Comparison of ENCODE assay signal across 15 cellular contexts in the genomic region with DNA sequence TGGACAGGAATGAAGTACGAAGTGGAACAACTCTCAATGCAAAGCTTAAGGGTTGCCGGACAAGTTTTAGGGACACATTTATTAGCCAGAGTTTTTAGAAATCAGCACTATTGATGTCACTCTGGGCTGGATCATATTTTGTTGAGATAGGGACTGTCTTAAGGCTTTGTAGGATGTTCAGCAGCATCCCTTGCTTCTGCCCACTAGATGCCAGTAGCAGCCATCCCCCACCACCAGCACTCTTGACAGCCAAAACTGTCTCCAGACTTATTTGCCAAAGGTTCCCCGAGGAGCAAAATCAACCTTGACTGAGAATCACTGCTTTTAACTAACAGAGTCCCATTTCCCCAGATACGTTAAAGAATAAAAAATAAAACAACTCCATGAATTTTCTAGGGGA.
DNase-seq lines count a peak whose midpoint lies in the region; ATAC-seq and TF ChIP-seq lines count a peak whose summit lies in the region.
"Had no signal": no experiment of that assay in that cellular context is flagged by ENCODE, and none has a peak within 500 bp of the region (broad histone marks: within the 10 kb centered on the region; RNA-seq: fewer than 3 reads in every experiment).

No MANE protein-coding gene starts in this region.

- no peak overlapping the region for H2AFZ ChIP-seq in neural cell (ENCODE audit: low read depth, low read length)

- no peak for TF ChIP-seq CTCF in endothelial cell (IDR thresholded peaks at IDR 0.05; ENCODE audit: unreplicated experiment)
- TF ChIP-seq CTCF in neural cell (IDR thresholded peaks at IDR 0.05; ENCODE audit: poor library complexity, severe bottlenecking) = peak; percentile 35

- no peak overlapping the region for H3K27ac ChIP-seq in neural cell (ENCODE audit: low read length)
- H3K27ac ChIP-seq: uterus had no signal

- H3K9me3 ChIP-seq in MG63 = no peaks in the 10 kb centered on the region
- H3K9me3 ChIP-seq in neural cell (ENCODE audit: low read length) = no peaks in the 10 kb centered on the region
- H3K9me3 ChIP-seq: uterus had no signal

- H4K20me1 ChIP-seq in neural cell (ENCODE audit: insufficient read depth) = no peaks in the 10 kb centered on the region

- H3K79me2 ChIP-seq in neural cell (replicated peaks; ENCODE audit: insufficient read depth, low read length) = no peaks in the 10 kb centered on the region

- no peak overlapping the region for H3K4me2 ChIP-seq in neural cell (ENCODE audit: low read length)

- H3K9me3 Mint-ChIP-seq in endothelial cell (ENCODE audit: unreplicated experiment) = no peaks in the 10 kb centered on the region
- H3K9me3 Mint-ChIP-seq in activated naive CD4-positive, alpha-beta T cell treated with anti-CD3 and anti-CD28 coated beads, Interleukin-2, amount 50 U/mL, for 72 hours = peaks cover 2 to 3% of the 10 kb centered on the region in 2 donors
- H3K9me3 Mint-ChIP-seq: nephron had no signal

- DNase-seq in COR-L47 (lab: John Stamatoyannopoulos, UW) (peak; percentile 37), MG63 (peak; percentile 5), endothelial cell (ENCODE audit: low spot score) (peak; percentile 8), cardiac septum (ENCODE audit: low spot score) (no peak)
- DNase-seq in activated naive CD4-positive, alpha-beta T cell treated with anti-CD3 and anti-CD28 coated beads, Interleukin-2, amount 50 U/mL, for 72 hours (ENCODE audit: low spot score in 2 of 2) = no peak
- DNase-seq: activated CD8-positive, alpha-beta memory T cell treated with anti-CD3 and anti-CD28 coated beads, Interleukin-2, amount 50 U/mL, for 48 hours; central memory CD4-positive, alpha-beta T cell; DND-41; T-helper 2 cell; uterus had no signal

- no peak for TF ChIP-seq EP300 in neural cell (conservative IDR thresholded peaks at IDR 0.05; ENCODE audit: poor library complexity, severe bottlenecking)

- no peak overlapping the region for H3K9ac ChIP-seq in neural cell (ENCODE audit: low read length)

- no peak overlapping the region for H3K4me3 ChIP-seq in MG63
- no peak overlapping the region for H3K4me3 ChIP-seq in neural cell (ENCODE audit: low read length)
- H3K4me3 ChIP-seq: uterus had no signal

- H3K4me3 Mint-ChIP-seq in endothelial cell (ENCODE audit: unreplicated experiment) = no peak overlapping the region
- H3K4me3 Mint-ChIP-seq: nephron had no signal

- ATAC-seq in activated naive CD4-positive, alpha-beta T cell treated with anti-CD3 and anti-CD28 coated beads, Interleukin-2, amount 50 U/mL, for 72 hours = no peak
- no peak for ATAC-seq in GM19328 (IDR thresholded peaks at IDR 0.05; ENCODE audit: unreplicated experiment)
- ATAC-seq in GM19351 (IDR thresholded peaks at IDR 0.05; ENCODE audit: unreplicated experiment) = no peak
- ATAC-seq: HepG2 had no signal

- H3K9me2 ChIP-seq in neural cell (ENCODE audit: insufficient read depth, low read length) = no peaks in the 10 kb centered on the region

- H3K36me3 Mint-ChIP-seq in endothelial cell (ENCODE audit: low read depth, unreplicated experiment) = no peaks in the 10 kb centered on the region
- no peaks in the 10 kb centered on the region for H3K36me3 Mint-ChIP-seq in activated naive CD4-positive, alpha-beta T cell treated with anti-CD3 and anti-CD28 coated beads, Interleukin-2, amount 50 U/mL, for 72 hours

- H3K27ac Mint-ChIP-seq in endothelial cell (ENCODE audit: unreplicated experiment) = no peak overlapping the region
- no peak overlapping the region for H3K27ac Mint-ChIP-seq in activated naive CD4-positive, alpha-beta T cell treated with anti-CD3 and anti-CD28 coated beads, Interleukin-2, amount 50 U/mL, for 72 hours
- H3K27ac Mint-ChIP-seq: nephron had no signal

- peak; percentile 33 for TF ChIP-seq RAD21 in neural cell (conservative IDR thresholded peaks at IDR 0.05)

- no peaks in the 10 kb centered on the region for H3K36me3 ChIP-seq in MG63
- no peaks in the 10 kb centered on the region for H3K36me3 ChIP-seq in neural cell (ENCODE audit: insufficient read depth, low read length)

- H3K27me3 Mint-ChIP-seq in endothelial cell (ENCODE audit: unreplicated experiment) = no peaks in the 10 kb centered on the region

- H3K27me3 ChIP-seq in MG63 = no peaks in the 10 kb centered on the region
- H3K27me3 ChIP-seq in neural cell (ENCODE audit: insufficient read depth, low read depth, low read length) = no peaks in the 10 kb centered on the region
- H3K27me3 ChIP-seq: uterus had no signal

- no peaks in the 10 kb centered on the region for H3F3A ChIP-seq in neural cell (ENCODE audit: insufficient read depth, low read length, poor library complexity, severe bottlenecking)

- peaks cover 1% of the 10 kb centered on the region for H3K4me1 Mint-ChIP-seq in endothelial cell (ENCODE audit: unreplicated experiment)
- H3K4me1 Mint-ChIP-seq: nephron had no signal

- intact Hi-C loops in cardiac septum (cut with DNase I) = no loop called here

TF ChIP-seq in neural cell, 6 proteins besides CTCF, POLR2A, EP300 and RAD21:
- no peak for TF ChIP-seq EZH2 (IDR thresholded peaks at IDR 0.05; ENCODE audit: borderline replicate concordance, insufficient read depth, low read length, poor library complexity, severe bottlenecking)
- TF ChIP-seq MXI1 (conservative IDR thresholded peaks at IDR 0.05; ENCODE audit: poor library complexity, severe bottlenecking) = no peak
- no peak for TF ChIP-seq TAF1 (IDR thresholded peaks at IDR 0.05; ENCODE audit: low read depth)
- no peak for TF ChIP-seq POLR2AphosphoS5 (IDR thresholded peaks at IDR 0.05)
- TF ChIP-seq SMC3 (conservative IDR thresholded peaks at IDR 0.05; ENCODE audit: poor library complexity) = no peak
- TF ChIP-seq, protein P1, sequence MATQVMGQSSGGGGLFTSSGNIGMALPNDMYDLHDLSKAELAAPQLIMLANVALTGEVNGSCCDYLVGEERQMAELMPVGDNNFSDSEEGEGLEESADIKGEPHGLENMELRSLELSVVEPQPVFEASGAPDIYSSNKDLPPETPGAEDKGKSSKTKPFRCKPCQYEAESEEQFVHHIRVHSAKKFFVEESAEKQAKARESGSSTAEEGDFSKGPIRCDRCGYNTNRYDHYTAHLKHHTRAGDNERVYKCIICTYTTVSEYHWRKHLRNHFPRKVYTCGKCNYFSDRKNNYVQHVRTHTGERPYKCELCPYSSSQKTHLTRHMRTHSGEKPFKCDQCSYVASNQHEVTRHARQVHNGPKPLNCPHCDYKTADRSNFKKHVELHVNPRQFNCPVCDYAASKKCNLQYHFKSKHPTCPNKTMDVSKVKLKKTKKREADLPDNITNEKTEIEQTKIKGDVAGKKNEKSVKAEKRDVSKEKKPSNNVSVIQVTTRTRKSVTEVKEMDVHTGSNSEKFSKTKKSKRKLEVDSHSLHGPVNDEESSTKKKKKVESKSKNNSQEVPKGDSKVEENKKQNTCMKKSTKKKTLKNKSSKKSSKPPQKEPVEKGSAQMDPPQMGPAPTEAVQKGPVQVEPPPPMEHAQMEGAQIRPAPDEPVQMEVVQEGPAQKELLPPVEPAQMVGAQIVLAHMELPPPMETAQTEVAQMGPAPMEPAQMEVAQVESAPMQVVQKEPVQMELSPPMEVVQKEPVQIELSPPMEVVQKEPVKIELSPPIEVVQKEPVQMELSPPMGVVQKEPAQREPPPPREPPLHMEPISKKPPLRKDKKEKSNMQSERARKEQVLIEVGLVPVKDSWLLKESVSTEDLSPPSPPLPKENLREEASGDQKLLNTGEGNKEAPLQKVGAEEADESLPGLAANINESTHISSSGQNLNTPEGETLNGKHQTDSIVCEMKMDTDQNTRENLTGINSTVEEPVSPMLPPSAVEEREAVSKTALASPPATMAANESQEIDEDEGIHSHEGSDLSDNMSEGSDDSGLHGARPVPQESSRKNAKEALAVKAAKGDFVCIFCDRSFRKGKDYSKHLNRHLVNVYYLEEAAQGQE (IDR thresholded peaks at IDR 0.05; ENCODE audit: borderline replicate concordance) = no peak
TF ChIP-seq in neural cell: peak in this region for 0.

Comparison
In these comparisons a context has a peak if more than half of its experiments do, and no peak if none do; other contexts are left out.
1. DNase-seq: peak in COR-L47 (single experiment), MG63 (single experiment) and endothelial cell (single experiment); none in activated naive CD4-positive, alpha-beta T cell treated with anti-CD3 and anti-CD28 coated beads, Interleukin-2, amount 50 U/mL, for 72 hours (0 of 2) and cardiac septum (single experiment).